In genomic region chr7:1534330-1535099, GRCh38 we compare ENCODE assay signal across 9 cellular contexts. TPM values are rescaled to one million over a fixed set of nuclear protein-coding genes. Genes with fewer than 3 reads are reported as not detected.
DNase-seq lines count a peak whose midpoint lies in the region; ATAC-seq, FAIRE-seq and TF ChIP-seq lines count a peak whose summit lies in the region.
"Had no signal": no experiment of that assay in that cellular context is flagged by ENCODE, and none has a peak within 500 bp of the region (broad histone marks: within the 10 kb centered on the region; RNA-seq: fewer than 3 reads in every experiment).

No MANE protein-coding gene starts in this region.

- TF ChIP-seq RAD21 in K562 (CRISPR knock-in tag; conservative IDR thresholded peaks at IDR 0.05 in 1 of 2, IDR thresholded peaks at IDR 0.05 in 1 of 2) = no peak

- no peak overlapping the region for H2BK120ac ChIP-seq in mesenchymal stem cell (ENCODE audit: low read depth, low read length)

- no peak overlapping the region for H2BK5ac ChIP-seq in mesenchymal stem cell (ENCODE audit: low read depth, low read length, poor library complexity, severe bottlenecking)

- no peak overlapping the region for H4K8ac ChIP-seq in mesenchymal stem cell (ENCODE audit: low read length)

- intact Hi-C loops in K562 (cut with micrococcal nuclease) = no loop called here
- intact Hi-C loops in tibial artery (cut with DNase I; ENCODE audit: low total_unique reads) = no loop called here

- H4K20me1 ChIP-seq in K562 (replicated peaks; ENCODE audit: control insufficient read depth, insufficient read depth, low read length) = peaks cover 53% of the 10 kb centered on the region

- TF ChIP-seq EP300 in K562 (IDR thresholded peaks at IDR 0.05; ENCODE audit: low read length) = no peak

- H3K79me1 ChIP-seq in mesenchymal stem cell (replicated peaks; ENCODE audit: low read length, poor library complexity, severe bottlenecking) = peaks cover 9% of the 10 kb centered on the region

- no peak overlapping the region for H3K4me3 Mint-ChIP-seq in activated T-cell treated with anti-CD3 and anti-CD28 coated beads, Interleukin-2, amount 50 U/mL, for 24 hours

- H3K14ac ChIP-seq in mesenchymal stem cell (ENCODE audit: low read length in 2 of 2) = peak overlapping the region in 1 of 2 experiments; percentile 5

- H3K36me3 ChIP-seq in K562 (ENCODE audit: control insufficient read depth, insufficient read depth, low read length) (peaks cover 27% of the 10 kb centered on the region; the same call in 2 of the 3 replicates), mesenchymal stem cell (ENCODE audit: control insufficient read depth in 1 of 2, insufficient read depth in 2 of 2, low read depth in 1 of 2, low read length in 2 of 2) (peaks cover 3 to 14% of the 10 kb centered on the region in 2 experiments), tibial artery (peaks cover 1 to 17% (median 2%) of the 10 kb centered on the region in 3 donors)

- H3K9me3 Mint-ChIP-seq in activated T-cell treated with anti-CD3 and anti-CD28 coated beads, Interleukin-2, amount 50 U/mL, for 24 hours = no peaks in the 10 kb centered on the region

- H2AFZ ChIP-seq in K562 (ENCODE audit: low read depth, low read length) (no peak overlapping the region), mesenchymal stem cell (ENCODE audit: low read depth, low read length) (no peak overlapping the region)

- H3K4me1 Mint-ChIP-seq in activated T-cell treated with anti-CD3 and anti-CD28 coated beads, Interleukin-2, amount 50 U/mL, for 24 hours (ENCODE audit: low read depth) = peaks cover 47% of the 10 kb centered on the region

- peak overlapping the region; percentile 49 for H2BK15ac ChIP-seq in mesenchymal stem cell (ENCODE audit: low read depth, poor library complexity, severe bottlenecking)

- peak; percentile 26 for FAIRE-seq in K562 (lab: Jason Lieb, UNC)

- peak overlapping the region; percentile 87 for H4K91ac ChIP-seq in mesenchymal stem cell (ENCODE audit: low read length)

- H3K79me2 ChIP-seq in K562 (ENCODE audit: control insufficient read depth, insufficient read depth, low read length) = peaks cover 73% of the 10 kb centered on the region

- no peak for DNase-seq in activated T-cell treated with anti-CD3 and anti-CD28 coated beads, Interleukin-2, amount 50 U/mL, for 24 hours
- DNase-seq in activated T-cell treated with anti-CD3 and anti-CD28 coated beads for 4 hours (no peak), K562 (ENCODE audit: extremely low read depth in 1 of 4, low spot score in 3 of 4) (no peak), mesenchymal stem cell (peak; percentile 37), tibial artery (peak in 1 of 2 donors; percentile 74), Ammon's horn (ENCODE audit: low spot score) (no peak), NCI-H345 (lab: John Stamatoyannopoulos, UW) (no peak), GM03348 (ENCODE audit: low spot score) (no peak)
- DNase-seq: NCI-H1417 had no signal

- H3K9ac ChIP-seq in K562 (ENCODE audit: insufficient read depth in 1 of 2, low read depth in 2 of 2, low read length in 2 of 2) (peak overlapping the region in 1 of 2 experiments; percentile 84; a peak in 2 of 4 replicates), mesenchymal stem cell (ENCODE audit: low read length) (peak overlapping the region; percentile 48)

- H2AK5ac ChIP-seq in mesenchymal stem cell (ENCODE audit: low read length, severe bottlenecking) = peak overlapping the region; percentile 82

- H3K27ac ChIP-seq in K562 (ENCODE audit: extremely low read depth, low read depth, low read length) (peak overlapping the region; percentile 47; the same call in 1 of the 3 replicates), mesenchymal stem cell (ENCODE audit: low read length, poor library complexity, severe bottlenecking) (peak overlapping the region; percentile 10), tibial artery (peak overlapping the region; percentile 99 to 100)

- H3K4me2 ChIP-seq in K562 (ENCODE audit: insufficient read depth, low read length) (no peak overlapping the region), mesenchymal stem cell (ENCODE audit: low read length, poor library complexity, severe bottlenecking) (no peak overlapping the region)

- TF ChIP-seq CTCF in K562 (IDR thresholded peaks at IDR 0.05 in 2 of 3, conservative IDR thresholded peaks at IDR 0.05 in 1 of 3; ENCODE audit: insufficient read depth in 2 of 3, low read depth in 1 of 3, low read length in 3 of 3) = no peak
- no peak for TF ChIP-seq CTCF in tibial artery (IDR thresholded peaks at IDR 0.05)

- H3K9me1 ChIP-seq in K562 (ENCODE audit: control insufficient read depth, insufficient read depth, low read length) = peaks cover 14% of the 10 kb centered on the region

- H3K27me3 ChIP-seq in K562 (ENCODE audit: control insufficient read depth in 2 of 2, insufficient read depth in 2 of 2, low read length in 2 of 2) (no peaks in the 10 kb centered on the region), mesenchymal stem cell (ENCODE audit: control insufficient read depth in 1 of 2, insufficient read depth in 1 of 2, low read length in 2 of 2) (no peaks in the 10 kb centered on the region), tibial artery (no peaks in the 10 kb centered on the region)

- no peaks in the 10 kb centered on the region for H3K27me3 Mint-ChIP-seq in activated T-cell treated with anti-CD3 and anti-CD28 coated beads, Interleukin-2, amount 50 U/mL, for 24 hours

- CTCF ChIA-PET in K562 (lab: Yijun Ruan, JAX; ENCODE audit: low intra/inter-chr PET ratio) = no interaction called here

- H3K4me3 ChIP-seq in K562 (no peak overlapping the region), mesenchymal stem cell (ENCODE audit: insufficient read depth in 1 of 2, low read depth in 1 of 2, low read length in 2 of 2) (peak overlapping the region in 1 of 2 experiments; percentile 86), tibial artery (peak overlapping the region; percentile 73 to 81)

- H3K27ac Mint-ChIP-seq in activated T-cell treated with anti-CD3 and anti-CD28 coated beads, Interleukin-2, amount 50 U/mL, for 24 hours = peak overlapping the region; percentile 94

- H3K36me3 Mint-ChIP-seq in activated T-cell treated with anti-CD3 and anti-CD28 coated beads, Interleukin-2, amount 50 U/mL, for 24 hours (ENCODE audit: low read depth) = peaks cover 58% of the 10 kb centered on the region

- H3K4ac ChIP-seq in mesenchymal stem cell (ENCODE audit: low read depth in 1 of 2, low read length in 2 of 2) = peak overlapping the region; percentile 36 to 62

- peak overlapping the region; percentile 57 to 78 for H3K18ac ChIP-seq in mesenchymal stem cell (ENCODE audit: low read depth in 1 of 2, low read length in 2 of 2)

- H3K4me1 ChIP-seq in K562 (replicated peaks in 1 of 2; ENCODE audit: control insufficient read depth in 2 of 2, insufficient read depth in 2 of 2, low read length in 2 of 2) = peaks cover 45 to 92% of the 10 kb centered on the region in 2 experiments
- peaks cover 82% of the 10 kb centered on the region for H3K4me1 ChIP-seq in mesenchymal stem cell (ENCODE audit: control insufficient read depth, insufficient read depth, low read depth, low read length)
- H3K4me1 ChIP-seq in tibial artery = peaks cover 21 to 74% (median 59%) of the 10 kb centered on the region in 4 donors

- peak overlapping the region in 1 of 2 experiments; percentile 28 for H3K23ac ChIP-seq in mesenchymal stem cell (ENCODE audit: low read length in 2 of 2)

- H3K9me3 ChIP-seq in K562 (replicated peaks; ENCODE audit: control insufficient read depth, insufficient read depth, low read depth, low read length) (no peaks in the 10 kb centered on the region), mesenchymal stem cell (ENCODE audit: control insufficient read depth, low read length) (no peaks in the 10 kb centered on the region), tibial artery (no peaks in the 10 kb centered on the region)

- ATAC-seq in K562 = no peak

- no TSS peak for BruUV-seq in K562 (replicated peaks; lab: Mats Ljungman, UMichigan)

- 67% methylated on average over 22 of the region's 30 CpGs for WGBS in K562 (ENCODE audit: insufficient coverage, low coverage, missing lambda C conversion rate)
- 86% methylated on average over 22 of the region's 30 CpGs for WGBS in mesenchymal stem cell

- in situ Hi-C loops in K562 (cut with MboI) = no loop called here

- POLR2A ChIA-PET in K562 (lab: Yijun Ruan, JAX) = interaction anchor here (1.1 to 1.3 kb wide), 3 partner anchors 9 to 28 kb away, joined by 3 to 6 read pairs (median 4); no protein-coding TSS in a partner anchor

- peak overlapping the region; percentile 45 to 83 for H2BK12ac ChIP-seq in mesenchymal stem cell (ENCODE audit: low read length in 2 of 2)

- no peak for TF ChIP-seq POLR2A in K562 (conservative IDR thresholded peaks at IDR 0.05)

RNA-seq across cellular contexts. Expression of gene MAFK, which starts 4.0 kb away (rescaled TPM):
- total RNA-seq in K562 (2011; cell fraction: chromatin; rRNA removed; ENCODE audit: low replicate concordance) = 8.5 and 20.5 TPM in 2 replicates
- total RNA-seq in K562 (2011; cell fraction: nucleolus; rRNA removed) = 11.2 and 12.1 TPM in 2 replicates
- 5.1 and 7.6 TPM in 2 replicates for total RNA-seq in K562 (2011; cell fraction: nucleoplasm; rRNA removed)
- total RNA-seq in K562 (2014; rRNA removed) (11.7 and 15.6 TPM in 2 replicates), K562 (2014; rRNA removed; fragmentation: Illumina TruSeq; extraction: Trizol) (1.1 and 1.3 TPM in 2 replicates), K562 (2015; rRNA removed; fragmentation: Illumina TruSeq; extraction: Trizol) (4.7 and 5.5 TPM in 2 replicates), K562 (2021) (17.6 and 24.4 TPM in 2 replicates)
- polyA plus RNA-seq in K562 (2011; rRNA removed) (2.1 and 4.9 TPM in 2 replicates), K562 (2014; fragmentation: Illumina TruSeq; extraction: Trizol) (3.7 and 6.9 TPM in 2 replicates), K562 (2014; fragmentation: Nextera tagmentation; extraction: Ambion mirVana) (under 1 TPM; 0.04 to 0.07 TPM), K562 (2014; rRNA removed) (12.8 and 13.5 TPM in 2 replicates)
- 3.8 and 5.1 TPM in 2 replicates for polyA plus RNA-seq in K562 (2011; cell fraction: cytosol; rRNA removed)
- 9.8 and 26.1 TPM in 2 replicates for polyA plus RNA-seq in K562 (2011; cell fraction: nucleus; rRNA removed)
- 11.2 and 12.1 TPM in 2 replicates for polyA plus RNA-seq in K562 (2012)
- polyA minus RNA-seq in K562 (2011; rRNA and poly(A)+ RNA removed) = 0.66 and 1.1 TPM in 2 replicates
- polyA minus RNA-seq in K562 (2011; cell fraction: cytosol; rRNA and poly(A)+ RNA removed) = 5.5 and 7.7 TPM in 2 replicates
- polyA minus RNA-seq in K562 (2011; cell fraction: nucleus; rRNA and poly(A)+ RNA removed) = 3.6 and 3.8 TPM in 2 replicates
- polyA plus RNA-seq in mesenchymal stem cell (2013, experiment 1 of 2) = 12.8 TPM
- 12.8 TPM for polyA plus RNA-seq in mesenchymal stem cell (2013, experiment 2 of 2)

RNA-seq across cellular contexts. Expression of gene TMEM184A, which starts 21.5 kb away (rescaled TPM):
- 0.32 and 2.6 TPM in 2 replicates for total RNA-seq in K562 (2011; cell fraction: chromatin; rRNA removed; ENCODE audit: low replicate concordance)
- 0.66 and 1.5 TPM in 2 replicates for total RNA-seq in K562 (2011; cell fraction: nucleolus; rRNA removed)
- 0.29 and 1.8 TPM in 2 replicates for total RNA-seq in K562 (2011; cell fraction: nucleoplasm; rRNA removed)
- total RNA-seq in K562 (2014; rRNA removed) (0.18 TPM in 1 of 2 replicates, not detected in the other), K562 (2014; rRNA removed; fragmentation: Illumina TruSeq; extraction: Trizol) (not detected in 2 replicates), K562 (2015; rRNA removed; fragmentation: Illumina TruSeq; extraction: Trizol) (not detected in 2 replicates), K562 (2021) (0.11 and 0.31 TPM in 2 replicates)
- polyA plus RNA-seq in K562 (2011; rRNA removed) (0.10 and 0.20 TPM in 2 replicates), K562 (2014; fragmentation: Illumina TruSeq; extraction: Trizol) (not detected in 2 replicates), K562 (2014; fragmentation: Nextera tagmentation; extraction: Ambion mirVana) (not detected), K562 (2014; rRNA removed) (not detected in 2 replicates)
- 0.12 and 0.72 TPM in 2 replicates for polyA plus RNA-seq in K562 (2011; cell fraction: cytosol; rRNA removed)
- 0.53 and 1.7 TPM in 2 replicates for polyA plus RNA-seq in K562 (2011; cell fraction: nucleus; rRNA removed)
- polyA plus RNA-seq in K562 (2012) = 0.04 and 0.12 TPM in 2 replicates
- polyA minus RNA-seq in K562 (2011; rRNA and poly(A)+ RNA removed) = 0.14 and 0.15 TPM in 2 replicates
- 0.19 and 0.27 TPM in 2 replicates for polyA minus RNA-seq in K562 (2011; cell fraction: cytosol; rRNA and poly(A)+ RNA removed)
- 0.89 and 1.1 TPM in 2 replicates for polyA minus RNA-seq in K562 (2011; cell fraction: nucleus; rRNA and poly(A)+ RNA removed)
- 0.39 TPM for polyA plus RNA-seq in mesenchymal stem cell (2013, experiment 1 of 2)
- polyA plus RNA-seq in mesenchymal stem cell (2013, experiment 2 of 2) = 0.45 TPM

RNA-seq across cellular contexts. Expression of gene INTS1, which starts 30.3 kb away (rescaled TPM):
- 67.2 and 276 TPM in 2 replicates for total RNA-seq in K562 (2011; cell fraction: chromatin; rRNA removed; ENCODE audit: low replicate concordance)
- total RNA-seq in K562 (2011; cell fraction: nucleolus; rRNA removed) = 199 and 200 TPM in 2 replicates
- total RNA-seq in K562 (2011; cell fraction: nucleoplasm; rRNA removed) = 92.5 and 92.7 TPM in 2 replicates
- total RNA-seq in K562 (2014; rRNA removed) = 34.9 and 39.7 TPM in 2 replicates
- 4.1 and 6.8 TPM in 2 replicates for total RNA-seq in K562 (2014; rRNA removed; fragmentation: Illumina TruSeq; extraction: Trizol)
- total RNA-seq in K562 (2015; rRNA removed; fragmentation: Illumina TruSeq; extraction: Trizol) = 19.2 and 20.1 TPM in 2 replicates
- total RNA-seq in K562 (2021) = 105 and 119 TPM in 2 replicates
- 12.0 and 28.0 TPM in 2 replicates for polyA plus RNA-seq in K562 (2011; rRNA removed)
- polyA plus RNA-seq in K562 (2011; cell fraction: cytosol; rRNA removed) = 17.5 and 46.7 TPM in 2 replicates
- polyA plus RNA-seq in K562 (2011; cell fraction: nucleus; rRNA removed) = 146 and 297 TPM in 2 replicates
- 62.7 and 64.6 TPM in 2 replicates for polyA plus RNA-seq in K562 (2012)
- polyA plus RNA-seq in K562 (2014; fragmentation: Illumina TruSeq; extraction: Trizol) = 18.5 and 66.3 TPM in 2 replicates
- polyA plus RNA-seq in K562 (2014; fragmentation: Nextera tagmentation; extraction: Ambion mirVana) = 1 to 10 TPM in 1 of 2 experiments, under 1 TPM in 1; 0.34 to 1.7 TPM
- 46.7 and 55.1 TPM in 2 replicates for polyA plus RNA-seq in K562 (2014; rRNA removed)
- 9.8 and 11.1 TPM in 2 replicates for polyA minus RNA-seq in K562 (2011; rRNA and poly(A)+ RNA removed)
- 38.7 and 69.3 TPM in 2 replicates for polyA minus RNA-seq in K562 (2011; cell fraction: cytosol; rRNA and poly(A)+ RNA removed)
- polyA minus RNA-seq in K562 (2011; cell fraction: nucleus; rRNA and poly(A)+ RNA removed) = 52.6 and 57.9 TPM in 2 replicates
- 23.4 TPM for polyA plus RNA-seq in mesenchymal stem cell (2013, experiment 1 of 2)
- 22.7 TPM for polyA plus RNA-seq in mesenchymal stem cell (2013, experiment 2 of 2)

RNA-seq across cellular contexts. Expression of gene PSMG3, which starts 35.3 kb away (rescaled TPM):
- 26.2 and 74.4 TPM in 2 replicates for total RNA-seq in K562 (2011; cell fraction: chromatin; rRNA removed; ENCODE audit: low replicate concordance)
- total RNA-seq in K562 (2011; cell fraction: nucleolus; rRNA removed) = 89.7 and 92.9 TPM in 2 replicates
- total RNA-seq in K562 (2011; cell fraction: nucleoplasm; rRNA removed) = 63.3 and 66.8 TPM in 2 replicates
- total RNA-seq in K562 (2014; rRNA removed) (122 and 132 TPM in 2 replicates), K562 (2014; rRNA removed; fragmentation: Illumina TruSeq; extraction: Trizol) (46.5 and 57.2 TPM in 2 replicates), K562 (2015; rRNA removed; fragmentation: Illumina TruSeq; extraction: Trizol) (81.5 and 83.4 TPM in 2 replicates), K562 (2021) (77.3 and 80.1 TPM in 2 replicates)
- polyA plus RNA-seq in K562 (2011; rRNA removed) (93.6 and 96.3 TPM in 2 replicates), K562 (2014; fragmentation: Illumina TruSeq; extraction: Trizol) (54.0 and 64.6 TPM in 2 replicates), K562 (2014; fragmentation: Nextera tagmentation; extraction: Ambion mirVana) (10 to 100 TPM; 34.8 to 55.3 TPM), K562 (2014; rRNA removed) (121 and 136 TPM in 2 replicates)
- 110 and 136 TPM in 2 replicates for polyA plus RNA-seq in K562 (2011; cell fraction: cytosol; rRNA removed)
- polyA plus RNA-seq in K562 (2011; cell fraction: nucleus; rRNA removed) = 144 and 158 TPM in 2 replicates
- polyA plus RNA-seq in K562 (2012) = 65.4 and 71.5 TPM in 2 replicates
- polyA minus RNA-seq in K562 (2011; rRNA and poly(A)+ RNA removed) = 20.1 and 30.9 TPM in 2 replicates
- polyA minus RNA-seq in K562 (2011; cell fraction: cytosol; rRNA and poly(A)+ RNA removed) = 22.6 and 24.3 TPM in 2 replicates
- polyA minus RNA-seq in K562 (2011; cell fraction: nucleus; rRNA and poly(A)+ RNA removed) = 12.3 and 13.9 TPM in 2 replicates
- polyA plus RNA-seq in mesenchymal stem cell (2013, experiment 1 of 2) = 7.3 TPM
- polyA plus RNA-seq in mesenchymal stem cell (2013, experiment 2 of 2) = 8.7 TPM

Comparison
In these comparisons a context has a peak if more than half of its experiments do, and no peak if none do; other contexts are left out.
1. H3K27ac ChIP-seq: peak in every context shown above with its lines; median percentile 100 in tibial artery; 47 in K562; 10 in mesenchymal stem cell.